1 cellular context compared by ENCODE assay signal in the genomic region with DNA sequence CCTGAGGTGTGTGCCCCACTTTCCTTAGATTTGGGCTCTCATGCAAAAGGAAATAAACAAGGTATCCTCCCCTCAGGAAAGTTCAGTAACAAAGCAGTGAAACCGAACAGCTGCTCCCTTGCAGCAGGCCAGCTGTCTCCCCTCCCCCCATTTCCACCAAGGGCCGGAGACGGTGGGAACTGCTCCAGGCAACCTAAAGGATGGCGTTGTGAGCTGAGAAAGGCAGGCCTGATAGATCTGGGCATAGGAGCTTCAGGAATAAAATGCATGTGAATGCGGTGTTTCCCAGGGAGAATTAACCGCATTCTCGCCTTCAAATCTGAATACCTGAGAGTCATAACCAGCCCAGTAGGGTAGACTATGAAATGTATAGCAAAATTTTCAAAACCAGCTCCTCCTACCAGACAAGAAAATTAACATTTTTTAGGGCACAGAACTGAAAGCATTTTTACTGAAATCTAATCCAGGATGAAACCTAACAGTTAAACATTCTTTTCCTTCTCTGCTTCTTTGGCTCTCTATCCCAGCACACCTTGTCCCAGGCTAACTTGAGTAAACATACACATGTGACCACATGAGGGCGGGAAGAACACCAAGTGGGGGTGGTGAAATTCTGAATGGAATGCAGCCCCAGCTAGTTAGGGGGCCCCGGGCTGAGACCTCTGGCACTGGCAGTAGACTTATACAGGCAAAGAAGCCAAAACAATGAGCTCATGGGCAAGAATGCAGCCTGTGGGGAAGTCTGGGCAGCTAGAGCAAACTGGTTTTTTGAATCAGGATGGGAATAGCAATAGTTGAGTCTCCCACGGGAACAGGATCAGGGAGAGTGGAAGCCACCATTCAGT.
TF ChIP-seq lines count a peak whose summit lies in the region.

No MANE protein-coding gene starts in this region.

TF ChIP-seq in K562, 482 proteins besides CTCF, POLR2A, EP300 and RAD21 (continued from another document and continues in another):
- TF ChIP-seq, protein P1, sequence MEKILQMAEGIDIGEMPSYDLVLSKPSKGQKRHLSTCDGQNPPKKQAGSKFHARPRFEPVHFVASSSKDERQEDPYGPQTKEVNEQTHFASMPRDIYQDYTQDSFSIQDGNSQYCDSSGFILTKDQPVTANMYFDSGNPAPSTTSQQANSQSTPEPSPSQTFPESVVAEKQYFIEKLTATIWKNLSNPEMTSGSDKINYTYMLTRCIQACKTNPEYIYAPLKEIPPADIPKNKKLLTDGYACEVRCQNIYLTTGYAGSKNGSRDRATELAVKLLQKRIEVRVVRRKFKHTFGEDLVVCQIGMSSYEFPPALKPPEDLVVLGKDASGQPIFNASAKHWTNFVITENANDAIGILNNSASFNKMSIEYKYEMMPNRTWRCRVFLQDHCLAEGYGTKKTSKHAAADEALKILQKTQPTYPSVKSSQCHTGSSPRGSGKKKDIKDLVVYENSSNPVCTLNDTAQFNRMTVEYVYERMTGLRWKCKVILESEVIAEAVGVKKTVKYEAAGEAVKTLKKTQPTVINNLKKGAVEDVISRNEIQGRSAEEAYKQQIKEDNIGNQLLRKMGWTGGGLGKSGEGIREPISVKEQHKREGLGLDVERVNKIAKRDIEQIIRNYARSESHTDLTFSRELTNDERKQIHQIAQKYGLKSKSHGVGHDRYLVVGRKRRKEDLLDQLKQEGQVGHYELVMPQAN (IDR thresholded peaks at IDR 0.05; ENCODE audit: borderline replicate concordance) = no peak
- TF ChIP-seq BRF1 (IDR thresholded peaks at IDR 0.05; ENCODE audit: borderline replicate concordance, extremely low read depth, insufficient read length) (no peak), GTF2A2 (tag; IDR thresholded peaks at IDR 0.05) (no peak), ZNF143 (CRISPR knock-in tag; IDR thresholded peaks at IDR 0.05) (no peak), ZC3H11A (IDR thresholded peaks at IDR 0.05; ENCODE audit: low read depth, low read length) (no peak), MEIS2 (IDR thresholded peaks at IDR 0.05; ENCODE audit: partially characterized antibody) (no peak), PHB (CRISPR knock-in tag; IDR thresholded peaks at IDR 0.05) (no peak), FOXJ2 (tag; IDR thresholded peaks at IDR 0.05) (0 out of 2 replicates have a peak, but pooled peaks have one; percentile 19), NFXL1 (CRISPR knock-in tag; IDR thresholded peaks at IDR 0.05) (no peak), ZFPM2 (CRISPR knock-in tag; IDR thresholded peaks at IDR 0.05) (no peak), NR1H2 (CRISPR knock-in tag; IDR thresholded peaks at IDR 0.05) (no peak), BCOR (IDR thresholded peaks at IDR 0.05) (no peak), POLR2AphosphoS5 (IDR thresholded peaks at IDR 0.05; ENCODE audit: control insufficient read depth, insufficient read depth, low read depth, low read length) (no peak), RBM15 (IDR thresholded peaks at IDR 0.05; ENCODE audit: insufficient read depth, low read length) (no peak), ZNF224 (CRISPR knock-in tag; IDR thresholded peaks at IDR 0.05) (no peak), MTA3 (IDR thresholded peaks at IDR 0.05; ENCODE audit: borderline replicate concordance) (0 out of 2 replicates have a peak, but pooled peaks have one; percentile 9), NCOA4 (IDR thresholded peaks at IDR 0.05; ENCODE audit: partially characterized antibody) (no peak), CBX3 (IDR thresholded peaks at IDR 0.05; ENCODE audit: borderline replicate concordance in 1 of 2, low read length in 2 of 2) (no peak), ZNF76 (CRISPR knock-in tag; IDR thresholded peaks at IDR 0.05; ENCODE audit: borderline replicate concordance) (no peak), ZNF146 (CRISPR knock-in tag; IDR thresholded peaks at IDR 0.05; ENCODE audit: unreplicated experiment) (no peak), CCNT2 (IDR thresholded peaks at IDR 0.05; ENCODE audit: borderline replicate concordance, extremely low read depth, insufficient read length, low read depth, low read length) (no peak), MEF2A (IDR thresholded peaks at IDR 0.05; ENCODE audit: control insufficient read depth, low read depth, low read length) (no peak), GATAD2B (IDR thresholded peaks at IDR 0.05; ENCODE audit: borderline replicate concordance) (no peak), ZNF644 (tag; IDR thresholded peaks at IDR 0.05; ENCODE audit: low read depth) (no peak), ZNF12 (CRISPR knock-in tag; IDR thresholded peaks at IDR 0.05) (no peak), TOE1 (IDR thresholded peaks at IDR 0.05; ENCODE audit: borderline replicate concordance) (no peak), TOE1 (CRISPR knock-in tag; IDR thresholded peaks at IDR 0.05; ENCODE audit: borderline replicate concordance, low read depth) (no peak), GTF2E2 (tag; IDR thresholded peaks at IDR 0.05) (no peak), SRSF1 (IDR thresholded peaks at IDR 0.05; ENCODE audit: low read depth, low read length) (no peak), ZNF75A (CRISPR knock-in tag; IDR thresholded peaks at IDR 0.05) (no peak), HEY1 (CRISPR knock-in tag; IDR thresholded peaks at IDR 0.05; ENCODE audit: borderline replicate concordance) (no peak)
- TF ChIP-seq, protein P2, sequence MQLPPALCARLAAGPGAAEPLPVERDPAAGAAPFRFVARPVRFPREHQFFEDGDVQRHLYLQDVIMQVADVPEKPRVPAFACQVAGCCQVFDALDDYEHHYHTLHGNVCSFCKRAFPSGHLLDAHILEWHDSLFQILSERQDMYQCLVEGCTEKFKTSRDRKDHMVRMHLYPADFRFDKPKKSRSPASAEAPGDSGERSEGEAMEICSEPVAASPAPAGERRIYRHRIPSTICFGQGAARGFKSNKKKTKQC (CRISPR knock-in tag; IDR thresholded peaks at IDR 0.05) = no peak
- TF ChIP-seq, protein P3, sequence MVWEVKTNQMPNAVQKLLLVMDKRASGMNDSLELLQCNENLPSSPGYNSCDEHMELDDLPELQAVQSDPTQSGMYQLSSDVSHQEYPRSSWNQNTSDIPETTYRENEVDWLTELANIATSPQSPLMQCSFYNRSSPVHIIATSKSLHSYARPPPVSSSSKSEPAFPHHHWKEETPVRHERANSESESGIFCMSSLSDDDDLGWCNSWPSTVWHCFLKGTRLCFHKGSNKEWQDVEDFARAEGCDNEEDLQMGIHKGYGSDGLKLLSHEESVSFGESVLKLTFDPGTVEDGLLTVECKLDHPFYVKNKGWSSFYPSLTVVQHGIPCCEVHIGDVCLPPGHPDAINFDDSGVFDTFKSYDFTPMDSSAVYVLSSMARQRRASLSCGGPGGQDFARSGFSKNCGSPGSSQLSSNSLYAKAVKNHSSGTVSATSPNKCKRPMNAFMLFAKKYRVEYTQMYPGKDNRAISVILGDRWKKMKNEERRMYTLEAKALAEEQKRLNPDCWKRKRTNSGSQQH (CRISPR knock-in tag; IDR thresholded peaks at IDR 0.05) = no peak
- TF ChIP-seq, protein P4, sequence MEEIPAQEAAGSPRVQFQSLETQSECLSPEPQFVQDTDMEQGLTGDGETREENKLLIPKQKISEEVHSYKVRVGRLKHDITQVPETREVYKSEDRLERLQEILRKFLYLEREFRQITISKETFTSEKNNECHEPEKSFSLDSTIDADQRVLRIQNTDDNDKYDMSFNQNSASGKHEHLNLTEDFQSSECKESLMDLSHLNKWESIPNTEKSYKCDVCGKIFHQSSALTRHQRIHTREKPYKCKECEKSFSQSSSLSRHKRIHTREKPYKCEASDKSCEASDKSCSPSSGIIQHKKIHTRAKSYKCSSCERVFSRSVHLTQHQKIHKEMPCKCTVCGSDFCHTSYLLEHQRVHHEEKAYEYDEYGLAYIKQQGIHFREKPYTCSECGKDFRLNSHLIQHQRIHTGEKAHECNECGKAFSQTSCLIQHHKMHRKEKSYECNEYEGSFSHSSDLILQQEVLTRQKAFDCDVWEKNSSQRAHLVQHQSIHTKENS (CRISPR knock-in tag; IDR thresholded peaks at IDR 0.05) = no peak
- TF ChIP-seq, protein P5, sequence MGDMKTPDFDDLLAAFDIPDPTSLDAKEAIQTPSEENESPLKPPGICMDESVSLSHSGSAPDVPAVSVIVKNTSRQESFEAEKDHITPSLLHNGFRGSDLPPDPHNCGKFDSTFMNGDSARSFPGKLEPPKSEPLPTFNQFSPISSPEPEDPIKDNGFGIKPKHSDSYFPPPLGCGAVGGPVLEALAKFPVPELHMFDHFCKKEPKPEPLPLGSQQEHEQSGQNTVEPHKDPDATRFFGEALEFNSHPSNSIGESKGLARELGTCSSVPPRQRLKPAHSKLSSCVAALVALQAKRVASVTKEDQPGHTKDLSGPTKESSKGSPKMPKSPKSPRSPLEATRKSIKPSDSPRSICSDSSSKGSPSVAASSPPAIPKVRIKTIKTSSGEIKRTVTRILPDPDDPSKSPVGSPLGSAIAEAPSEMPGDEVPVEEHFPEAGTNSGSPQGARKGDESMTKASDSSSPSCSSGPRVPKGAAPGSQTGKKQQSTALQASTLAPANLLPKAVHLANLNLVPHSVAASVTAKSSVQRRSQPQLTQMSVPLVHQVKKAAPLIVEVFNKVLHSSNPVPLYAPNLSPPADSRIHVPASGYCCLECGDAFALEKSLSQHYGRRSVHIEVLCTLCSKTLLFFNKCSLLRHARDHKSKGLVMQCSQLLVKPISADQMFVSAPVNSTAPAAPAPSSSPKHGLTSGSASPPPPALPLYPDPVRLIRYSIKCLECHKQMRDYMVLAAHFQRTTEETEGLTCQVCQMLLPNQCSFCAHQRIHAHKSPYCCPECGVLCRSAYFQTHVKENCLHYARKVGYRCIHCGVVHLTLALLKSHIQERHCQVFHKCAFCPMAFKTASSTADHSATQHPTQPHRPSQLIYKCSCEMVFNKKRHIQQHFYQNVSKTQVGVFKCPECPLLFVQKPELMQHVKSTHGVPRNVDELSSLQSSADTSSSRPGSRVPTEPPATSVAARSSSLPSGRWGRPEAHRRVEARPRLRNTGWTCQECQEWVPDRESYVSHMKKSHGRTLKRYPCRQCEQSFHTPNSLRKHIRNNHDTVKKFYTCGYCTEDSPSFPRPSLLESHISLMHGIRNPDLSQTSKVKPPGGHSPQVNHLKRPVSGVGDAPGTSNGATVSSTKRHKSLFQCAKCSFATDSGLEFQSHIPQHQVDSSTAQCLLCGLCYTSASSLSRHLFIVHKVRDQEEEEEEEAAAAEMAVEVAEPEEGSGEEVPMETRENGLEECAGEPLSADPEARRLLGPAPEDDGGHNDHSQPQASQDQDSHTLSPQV (IDR thresholded peaks at IDR 0.05) = no peak
- TF ChIP-seq, protein P6, sequence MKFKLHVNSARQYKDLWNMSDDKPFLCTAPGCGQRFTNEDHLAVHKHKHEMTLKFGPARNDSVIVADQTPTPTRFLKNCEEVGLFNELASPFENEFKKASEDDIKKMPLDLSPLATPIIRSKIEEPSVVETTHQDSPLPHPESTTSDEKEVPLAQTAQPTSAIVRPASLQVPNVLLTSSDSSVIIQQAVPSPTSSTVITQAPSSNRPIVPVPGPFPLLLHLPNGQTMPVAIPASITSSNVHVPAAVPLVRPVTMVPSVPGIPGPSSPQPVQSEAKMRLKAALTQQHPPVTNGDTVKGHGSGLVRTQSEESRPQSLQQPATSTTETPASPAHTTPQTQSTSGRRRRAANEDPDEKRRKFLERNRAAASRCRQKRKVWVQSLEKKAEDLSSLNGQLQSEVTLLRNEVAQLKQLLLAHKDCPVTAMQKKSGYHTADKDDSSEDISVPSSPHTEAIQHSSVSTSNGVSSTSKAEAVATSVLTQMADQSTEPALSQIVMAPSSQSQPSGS (CRISPR knock-in tag; IDR thresholded peaks at IDR 0.05) = no peak
- TF ChIP-seq, protein P7, sequence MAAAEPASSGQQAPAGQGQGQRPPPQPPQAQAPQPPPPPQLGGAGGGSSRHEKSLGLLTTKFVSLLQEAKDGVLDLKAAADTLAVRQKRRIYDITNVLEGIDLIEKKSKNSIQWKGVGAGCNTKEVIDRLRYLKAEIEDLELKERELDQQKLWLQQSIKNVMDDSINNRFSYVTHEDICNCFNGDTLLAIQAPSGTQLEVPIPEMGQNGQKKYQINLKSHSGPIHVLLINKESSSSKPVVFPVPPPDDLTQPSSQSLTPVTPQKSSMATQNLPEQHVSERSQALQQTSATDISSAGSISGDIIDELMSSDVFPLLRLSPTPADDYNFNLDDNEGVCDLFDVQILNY (CRISPR knock-in tag; IDR thresholded peaks at IDR 0.05) = no peak
- TF ChIP-seq, protein P8, sequence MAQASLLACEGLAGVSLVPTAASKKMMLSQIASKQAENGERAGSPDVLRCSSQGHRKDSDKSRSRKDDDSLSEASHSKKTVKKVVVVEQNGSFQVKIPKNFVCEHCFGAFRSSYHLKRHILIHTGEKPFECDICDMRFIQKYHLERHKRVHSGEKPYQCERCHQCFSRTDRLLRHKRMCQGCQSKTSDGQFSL (CRISPR knock-in tag; IDR thresholded peaks at IDR 0.05) = no peak
- TF ChIP-seq, protein P8 (tag; IDR thresholded peaks at IDR 0.05) = 0 out of 4 replicates have a peak, but pooled peaks of 1 of the 2 experiments have one; percentile 46
- TF ChIP-seq, protein P9, sequence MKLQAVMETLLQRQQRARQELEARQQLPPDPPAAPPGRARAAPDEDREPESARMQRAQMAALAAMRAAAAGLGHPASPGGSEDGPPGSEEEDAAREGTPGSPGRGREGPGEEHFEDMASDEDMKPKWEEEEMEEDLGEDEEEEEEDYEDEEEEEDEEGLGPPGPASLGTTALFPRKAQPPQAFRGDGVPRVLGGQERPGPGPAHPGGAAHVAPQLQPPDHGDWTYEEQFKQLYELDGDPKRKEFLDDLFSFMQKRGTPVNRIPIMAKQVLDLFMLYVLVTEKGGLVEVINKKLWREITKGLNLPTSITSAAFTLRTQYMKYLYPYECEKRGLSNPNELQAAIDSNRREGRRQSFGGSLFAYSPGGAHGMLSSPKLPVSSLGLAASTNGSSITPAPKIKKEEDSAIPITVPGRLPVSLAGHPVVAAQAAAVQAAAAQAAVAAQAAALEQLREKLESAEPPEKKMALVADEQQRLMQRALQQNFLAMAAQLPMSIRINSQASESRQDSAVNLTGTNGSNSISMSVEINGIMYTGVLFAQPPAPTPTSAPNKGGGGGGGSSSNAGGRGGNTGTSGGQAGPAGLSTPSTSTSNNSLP (IDR thresholded peaks at IDR 0.05; ENCODE audit: borderline replicate concordance, low read depth, low read length) = no peak
- TF ChIP-seq, protein P10, sequence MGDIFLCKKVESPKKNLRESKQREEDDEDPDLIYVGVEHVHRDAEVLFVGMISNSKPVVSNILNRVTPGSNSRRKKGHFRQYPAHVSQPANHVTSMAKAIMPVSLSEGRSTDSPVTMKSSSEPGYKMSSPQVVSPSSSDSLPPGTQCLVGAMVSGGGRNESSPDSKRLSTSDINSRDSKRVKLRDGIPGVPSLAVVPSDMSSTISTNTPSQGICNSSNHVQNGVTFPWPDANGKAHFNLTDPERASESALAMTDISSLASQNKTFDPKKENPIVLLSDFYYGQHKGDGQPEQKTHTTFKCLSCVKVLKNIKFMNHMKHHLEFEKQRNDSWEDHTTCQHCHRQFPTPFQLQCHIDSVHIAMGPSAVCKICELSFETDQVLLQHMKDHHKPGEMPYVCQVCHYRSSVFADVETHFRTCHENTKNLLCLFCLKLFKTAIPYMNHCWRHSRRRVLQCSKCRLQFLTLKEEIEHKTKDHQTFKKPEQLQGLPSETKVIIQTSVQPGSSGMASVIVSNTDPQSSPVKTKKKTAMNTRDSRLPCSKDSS (IDR thresholded peaks at IDR 0.05; ENCODE audit: low read depth, partially characterized antibody) = no peak
